Comparison of ENCODE assay signal across 29 cellular contexts in the genomic region with DNA sequence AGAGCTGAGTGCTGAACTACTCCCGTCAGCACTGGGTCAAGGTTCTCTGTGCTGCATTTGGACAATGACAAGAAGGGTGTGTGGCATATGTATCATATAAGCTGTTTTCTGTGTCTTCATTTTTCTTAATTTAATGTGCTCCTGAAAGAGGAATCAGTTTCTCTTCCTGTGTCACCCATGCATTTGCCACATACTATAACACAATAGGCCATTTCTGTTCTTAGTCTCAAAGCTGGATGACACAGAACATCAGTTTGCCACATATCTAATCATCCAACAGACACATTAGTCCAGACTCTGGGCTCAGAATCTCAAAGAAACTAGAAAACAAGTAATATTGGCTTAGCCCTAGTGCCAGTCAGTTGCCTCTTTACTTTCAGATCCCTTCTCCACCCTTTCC. TPM values are rescaled to one million over a fixed set of nuclear protein-coding genes. Genes with fewer than 3 reads are reported as not detected.
A peak's percentile ranks its signal among the peaks of the same experiment; 100 is the strongest.
DNase-seq lines count a peak whose midpoint lies in the region; ATAC-seq, FAIRE-seq and TF ChIP-seq lines count a peak whose summit lies in the region.
"Had no signal": no experiment of that assay in that cellular context is flagged by ENCODE, and none has a peak within 500 bp of the region (broad histone marks: within the 10 kb centered on the region; RNA-seq: fewer than 3 reads in every experiment).

No MANE protein-coding gene starts in this region.

- TF ChIP-seq CTCF in left ventricle myocardium inferior (IDR thresholded peaks at IDR 0.05; ENCODE audit: borderline replicate concordance): no peak

- H3K4me3 ChIP-seq in left ventricle myocardium inferior: no peak overlapping the region
- H3K4me3 ChIP-seq: PC-9, SJSA1 had no signal

- ATAC-seq in stimulated activated memory B cell treated with anti-CD40 and anti-IgM and Interleukin-4, amounts not matched to agents 10 μg/mL and 1 μg/mL and 100 μg/mL, for 72 hours: no peak

- peak overlapping the region; percentile 50 for H3K27ac Mint-ChIP-seq in activated CD4-positive, alpha-beta T cell treated with anti-CD3 and anti-CD28 coated beads, Interleukin-2, amount 10 ng/mL, durations not matched to agents 24 days and 14 days
- peak overlapping the region; percentile 76 for H3K27ac Mint-ChIP-seq in dendritic cell treated with granulocyte-macrophage colony-stimulating factor and Interleukin-4, amounts not matched to agents 40 ng/mL and 50 ng/mL, for 4 days
- H3K27ac Mint-ChIP-seq in stimulated activated memory B cell treated with anti-CD40 and anti-IgM and Interleukin-4, amounts not matched to agents 10 μg/mL and 1 μg/mL and 100 μg/mL, for 72 hours: peak overlapping the region; percentile 40

- H3K4me1 ChIP-seq in left ventricle myocardium inferior: no peaks in the 10 kb centered on the region
- H3K4me1 ChIP-seq: SJSA1 had no signal

- H3K4me3 Mint-ChIP-seq in activated CD4-positive, alpha-beta T cell treated with anti-CD3 and anti-CD28 coated beads, Interleukin-2, amount 10 ng/mL, durations not matched to agents 24 days and 14 days: no peak overlapping the region
- no peak overlapping the region for H3K4me3 Mint-ChIP-seq in dendritic cell treated with granulocyte-macrophage colony-stimulating factor and Interleukin-4, amounts not matched to agents 40 ng/mL and 50 ng/mL, for 4 days
- no peak overlapping the region for H3K4me3 Mint-ChIP-seq in stimulated activated memory B cell treated with anti-CD40 and anti-IgM and Interleukin-4, amounts not matched to agents 10 μg/mL and 1 μg/mL and 100 μg/mL, for 72 hours

- FAIRE-seq in GM12892 (lab: Jason Lieb, UNC): no peak
- FAIRE-seq: A204.1, GM18507 had no signal

- peaks cover 17% of the 10 kb centered on the region for H3K27me3 ChIP-seq in left ventricle myocardium inferior (ENCODE audit: low read depth)

- no peak for DNase-seq in activated CD4-positive, alpha-beta T cell treated with anti-CD3 and anti-CD28 coated beads, Interleukin-2, amount 10 ng/mL, durations not matched to agents 24 days and 14 days
- no peak for DNase-seq in activated CD4-positive, alpha-beta T cell treated with anti-CD3 and anti-CD28 coated beads, Interleukin-2, amount 50 U/mL, for 48 hours
- DNase-seq in CD1c-positive myeloid dendritic cell (ENCODE audit: extremely low spot score) (peak; percentile 34), hypothalamus (lab: John Stamatoyannopoulos, UW) (no peak), GM12892 (ENCODE audit: insufficient read length) (no peak), left ventricle myocardium inferior (no peak)
- DNase-seq: AML-193; Calu3; DMS79 treated with DMSO at 0.1 percent for 48 hours; GF-D8; H7; MM.1S; NCI-H2029; NCI-H446 treated with DMSO at 0.1 percent for 48 hours; NCI-H526; NCI-H82; NK-92 treated with Interleukin-12 subunit alpha and Interleukin-12 subunit beta, amount 100 ng/mL, for 24 hours; PC-9; Right ventricle myocardium superior; RPMI8226 had no signal

- peaks cover 4% of the 10 kb centered on the region for H3K36me3 Mint-ChIP-seq in activated CD4-positive, alpha-beta T cell treated with anti-CD3 and anti-CD28 coated beads, Interleukin-2, amount 10 ng/mL, durations not matched to agents 24 days and 14 days (ENCODE audit: low read depth)
- peaks cover 47% of the 10 kb centered on the region for H3K36me3 Mint-ChIP-seq in dendritic cell treated with granulocyte-macrophage colony-stimulating factor and Interleukin-4, amounts not matched to agents 40 ng/mL and 50 ng/mL, for 4 days (ENCODE audit: low read depth)
- H3K36me3 Mint-ChIP-seq in stimulated activated memory B cell treated with anti-CD40 and anti-IgM and Interleukin-4, amounts not matched to agents 10 μg/mL and 1 μg/mL and 100 μg/mL, for 72 hours: peaks cover 15% of the 10 kb centered on the region

- no peaks in the 10 kb centered on the region for H3K9me3 Mint-ChIP-seq in activated CD4-positive, alpha-beta T cell treated with anti-CD3 and anti-CD28 coated beads, Interleukin-2, amount 10 ng/mL, durations not matched to agents 24 days and 14 days
- no peaks in the 10 kb centered on the region for H3K9me3 Mint-ChIP-seq in dendritic cell treated with granulocyte-macrophage colony-stimulating factor and Interleukin-4, amounts not matched to agents 40 ng/mL and 50 ng/mL, for 4 days
- H3K9me3 Mint-ChIP-seq in stimulated activated memory B cell treated with anti-CD40 and anti-IgM and Interleukin-4, amounts not matched to agents 10 μg/mL and 1 μg/mL and 100 μg/mL, for 72 hours: peaks cover 3% of the 10 kb centered on the region

- H3K27ac ChIP-seq in left ventricle myocardium inferior (replicated peaks): no peak overlapping the region
- H3K27ac ChIP-seq: C4-2B, HL-60, KMS-11, PC-9, SJSA1 had no signal

- H3K27me3 Mint-ChIP-seq in activated CD4-positive, alpha-beta T cell treated with anti-CD3 and anti-CD28 coated beads, Interleukin-2, amount 10 ng/mL, durations not matched to agents 24 days and 14 days: peaks cover 3% of the 10 kb centered on the region
- no peaks in the 10 kb centered on the region for H3K27me3 Mint-ChIP-seq in dendritic cell treated with granulocyte-macrophage colony-stimulating factor and Interleukin-4, amounts not matched to agents 40 ng/mL and 50 ng/mL, for 4 days
- H3K27me3 Mint-ChIP-seq in stimulated activated memory B cell treated with anti-CD40 and anti-IgM and Interleukin-4, amounts not matched to agents 10 μg/mL and 1 μg/mL and 100 μg/mL, for 72 hours: no peaks in the 10 kb centered on the region
- H3K27me3 Mint-ChIP-seq: IgD-negative memory B cell had no signal

- H3K4me1 Mint-ChIP-seq in activated CD4-positive, alpha-beta T cell treated with anti-CD3 and anti-CD28 coated beads, Interleukin-2, amount 10 ng/mL, durations not matched to agents 24 days and 14 days: peaks cover 18% of the 10 kb centered on the region
- H3K4me1 Mint-ChIP-seq in dendritic cell treated with granulocyte-macrophage colony-stimulating factor and Interleukin-4, amounts not matched to agents 40 ng/mL and 50 ng/mL, for 4 days (ENCODE audit: low read depth): peaks cover 32% of the 10 kb centered on the region
- H3K4me1 Mint-ChIP-seq in stimulated activated memory B cell treated with anti-CD40 and anti-IgM and Interleukin-4, amounts not matched to agents 10 μg/mL and 1 μg/mL and 100 μg/mL, for 72 hours: peaks cover 12% of the 10 kb centered on the region

- intact Hi-C loops in activated CD4-positive, alpha-beta T cell treated with anti-CD3 and anti-CD28 coated beads, Interleukin-2, amount 10 ng/mL, durations not matched to agents 24 days and 14 days (cut with micrococcal nuclease): no loop called here
- intact Hi-C loops in dendritic cell treated with granulocyte-macrophage colony-stimulating factor and Interleukin-4, amounts not matched to agents 40 ng/mL and 50 ng/mL, for 4 days (cut with micrococcal nuclease): no loop called here
- intact Hi-C loops in left ventricle myocardium inferior (cut with micrococcal nuclease): no loop called here

- no peaks in the 10 kb centered on the region for H3K9me3 ChIP-seq in left ventricle myocardium inferior (replicated peaks)
- H3K9me3 ChIP-seq: SJSA1 had no signal

- TF ChIP-seq POLR2A in GM12892 (IDR thresholded peaks at IDR 0.05; ENCODE audit: low read depth, low read length): no peak

- H3K36me3 ChIP-seq in left ventricle myocardium inferior: no peaks in the 10 kb centered on the region
- H3K36me3 ChIP-seq: SJSA1 had no signal

RNA-seq across cellular contexts. Expression of a gene that starts 34.1 kb away (rescaled TPM):
- total RNA-seq in activated CD4-positive, alpha-beta T cell treated with anti-CD3 and anti-CD28 coated beads, Interleukin-2, amount 10 ng/mL, durations not matched to agents 24 days and 14 days: 3.9 and 4.0 TPM in 2 replicates
- 4.4 TPM for polyA plus RNA-seq in GM12892 (2012; ENCODE audit: missing spikeins)
- 1.5 TPM for total RNA-seq in left ventricle myocardium inferior

RNA-seq across cellular contexts. Expression of a gene that starts 34.2 kb away (rescaled TPM):
- 54.3 and 54.5 TPM in 2 replicates for total RNA-seq in activated CD4-positive, alpha-beta T cell treated with anti-CD3 and anti-CD28 coated beads, Interleukin-2, amount 10 ng/mL, durations not matched to agents 24 days and 14 days
- polyA plus RNA-seq in GM12892 (2012; ENCODE audit: missing spikeins): 26.4 TPM
- 15.6 TPM for total RNA-seq in left ventricle myocardium inferior

RNA-seq across cellular contexts. Expression of a gene that starts 38.4 kb away (rescaled TPM):
- 38.2 and 39.0 TPM in 2 replicates for total RNA-seq in activated CD4-positive, alpha-beta T cell treated with anti-CD3 and anti-CD28 coated beads, Interleukin-2, amount 10 ng/mL, durations not matched to agents 24 days and 14 days
- polyA plus RNA-seq in GM12892 (2012; ENCODE audit: missing spikeins): 11.6 TPM
- total RNA-seq in left ventricle myocardium inferior: 2.4 TPM

Comparison
In these comparisons a context has a peak if more than half of its experiments do, and no peak if none do; other contexts are left out.
1. RNA of a gene that starts 38.4 kb away (total RNA-seq): 38.2 to 39.0 TPM in activated CD4-positive, alpha-beta T cell treated with anti-CD3 and anti-CD28 coated beads, Interleukin-2, amount 10 ng/mL, durations not matched to agents 24 days and 14 days; 2.4 TPM in left ventricle myocardium inferior (single experiment); every median in the first group is over 10 times any median in the second.
2. Peak in every context shown above with its lines, with median percentiles within 50 percentile points of each other: H3K27ac Mint-ChIP-seq.